1 cellular context compared by ENCODE assay signal in genomic region chr14:61297581-61297980, GRCh38.
TF ChIP-seq lines count a peak whose summit lies in the region.

No MANE protein-coding gene starts in this region.

TF ChIP-seq in endothelial cell of umbilical vein, 7 proteins besides CTCF, POLR2A, EP300 and RAD21:
- TF ChIP-seq FOS (IDR thresholded peaks at IDR 0.05; ENCODE audit: borderline replicate concordance, insufficient read depth, low read length) (no peak), EZH2 (IDR thresholded peaks at IDR 0.05; ENCODE audit: borderline replicate concordance, low read depth, low read length, severe bottlenecking) (no peak), GATA2 (IDR thresholded peaks at IDR 0.05; ENCODE audit: insufficient read depth, insufficient read length, low read depth, low read length) (no peak), POLR2AphosphoS5 (IDR thresholded peaks at IDR 0.05; ENCODE audit: insufficient read depth, low read depth, low read length) (no peak), JUN (IDR thresholded peaks at IDR 0.05; ENCODE audit: borderline replicate concordance, insufficient read depth, insufficient read length, low read depth) (no peak), MAX (IDR thresholded peaks at IDR 0.05; ENCODE audit: insufficient read depth, insufficient read length) (no peak), MYC (IDR thresholded peaks at IDR 0.05; ENCODE audit: low read depth, low read length) (no peak)
